ENCODE assay signal across 35 cellular contexts in the genomic region with DNA sequence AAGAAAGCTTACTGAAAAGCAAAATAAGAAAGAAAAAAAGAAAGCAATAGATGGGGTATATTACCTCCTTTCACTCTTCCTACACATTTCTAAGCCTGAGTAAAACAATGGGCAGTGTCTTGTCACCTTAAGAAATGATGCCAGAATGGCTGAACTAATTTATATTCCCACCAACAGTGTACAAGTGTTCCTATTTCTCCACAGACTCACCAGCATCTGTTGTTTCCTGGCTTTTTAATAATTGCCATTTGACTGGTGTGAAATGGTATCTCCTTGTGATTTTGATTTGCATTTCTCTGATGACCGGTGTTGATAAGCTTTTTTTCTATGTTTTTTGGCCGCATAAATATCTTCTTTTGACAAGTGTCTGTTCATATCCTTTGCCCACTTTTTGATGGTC.
"Had no signal": no experiment of that assay in that cellular context is flagged by ENCODE, and none has a peak within 500 bp of the region (broad histone marks: within the 10 kb centered on the region; RNA-seq: fewer than 3 reads in every experiment).

No MANE protein-coding gene starts in this region.

- H3K27me3 ChIP-seq: MG63 had no signal

- H3K4me3 ChIP-seq: MG63 had no signal

- DNase-seq: Karpas-422, Kasumi-1, MG63, MM.1S, MV-4-11, NCI-H1048, NCI-H1092, NCI-H1092 treated with DMSO at 0.1 percent for 48 hours, NCI-H1105, NCI-H1105 treated with DMSO at 0.1 percent for 48 hours, NCI-H1417, NCI-H1417 treated with DMSO at 0.1 percent for 48 hours, NCI-H1436, NCI-H1436 treated with DMSO at 0.1 percent for 48 hours, NCI-H146, NCI-H1694, NCI-H1694 treated with DMSO at 0.1 percent for 48 hours, NCI-H187, NCI-H187 treated with DMSO at 0.1 percent for 48 hours, NCI-H1930, NCI-H2029, NCI-H2029 treated with DMSO at 0.1 percent for 48 hours, NCI-H2081, NCI-H2081 treated with DMSO at 0.1 percent for 48 hours, NCI-H2107, NCI-H2171, NCI-H2171 treated with DMSO at 0.1 percent for 48 hours, NCI-H2227 treated with DMSO at 0.1 percent for 48 hours, NCI-H226, NCI-H345, NCI-H446, NCI-H446 treated with DMSO at 0.1 percent for 48 hours, NCI-H510A, NCI-H510A treated with DMSO at 0.1 percent for 48 hours, NCI-H524 had no signal

- H3K36me3 ChIP-seq: MG63 had no signal

- H3K9me3 ChIP-seq: MG63 had no signal
